ENCODE assay signal across 12 cellular contexts in the genomic region with DNA sequence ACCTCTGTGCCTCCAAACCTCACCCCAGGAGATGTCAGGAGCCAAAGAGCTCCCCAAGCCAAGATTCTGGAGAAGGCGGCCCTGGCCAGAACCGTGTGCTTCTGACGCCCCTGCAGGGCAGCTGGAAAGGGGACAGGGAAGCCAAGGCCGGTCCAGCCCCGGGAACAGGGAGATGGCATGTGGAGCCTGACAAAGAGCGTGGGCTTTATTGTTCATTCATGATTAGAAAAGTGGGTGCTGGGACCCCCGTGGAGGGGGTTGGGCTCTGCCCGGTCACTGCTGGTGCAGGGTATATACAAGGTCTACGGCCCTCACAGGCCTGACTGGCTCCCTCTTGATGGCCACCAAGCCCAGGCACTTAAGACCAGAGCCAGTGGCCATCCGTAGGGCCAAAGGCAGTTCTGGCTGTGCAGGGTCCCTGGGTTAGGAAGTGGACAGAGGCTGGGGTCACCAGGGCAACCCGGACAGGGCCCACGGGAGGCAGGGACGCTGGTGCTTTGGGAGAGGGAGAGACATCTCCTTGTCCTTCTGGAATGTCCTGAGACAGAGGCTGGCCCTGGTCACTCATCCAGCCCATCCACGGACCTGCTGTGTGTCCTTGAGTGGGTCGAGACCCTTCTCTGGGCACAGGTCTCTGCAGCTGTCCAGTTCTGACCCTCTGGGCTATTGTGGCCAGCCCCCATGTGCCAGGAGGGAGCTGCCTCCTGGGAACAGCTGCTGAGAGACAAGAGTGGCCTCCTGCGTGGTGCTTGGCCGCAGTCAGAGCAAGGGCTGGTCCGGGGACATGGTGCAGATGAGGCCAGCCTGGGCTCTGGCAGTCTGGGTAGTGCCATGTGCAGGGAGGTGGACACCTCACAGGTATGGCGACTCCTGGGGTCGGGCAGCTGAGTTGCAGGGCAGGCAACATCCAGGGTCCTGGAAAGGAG. TPM values are rescaled to one million over a fixed set of nuclear protein-coding genes. Genes with fewer than 3 reads are reported as not detected.
DNase-seq lines count a peak whose midpoint lies in the region; ATAC-seq and TF ChIP-seq lines count a peak whose summit lies in the region.
"Had no signal": no experiment of that assay in that cellular context is flagged by ENCODE, and none has a peak within 500 bp of the region (broad histone marks: within the 10 kb centered on the region; RNA-seq: fewer than 3 reads in every experiment).

No MANE protein-coding gene starts in this region.

- POLR2A ChIA-PET in MCF 10A (lab: Yijun Ruan, JAX) = interaction anchor here (0.9 to 3.1 kb wide), 2 partner anchors 17 to 26 kb away, joined by 4 to 23 read pairs; a partner anchor contains a TSS

- no peak overlapping the region for H3K4me3 Mint-ChIP-seq in MCF 10A (ENCODE audit: unreplicated experiment)
- H3K4me3 Mint-ChIP-seq: activated naive CD4-positive, alpha-beta T cell treated with anti-CD3 and anti-CD28 coated beads, Interleukin-2, amount 10 ng/mL, durations not matched to agents 7 days and 5 days had no signal

- H3K27me3 ChIP-seq in transverse colon = no peaks in the 10 kb centered on the region
- no peaks in the 10 kb centered on the region for H3K27me3 ChIP-seq in HAP-1 (ENCODE audit: low read depth)
- H3K27me3 ChIP-seq: uterus had no signal

- H3K9me3 ChIP-seq in transverse colon (no peaks in the 10 kb centered on the region), HAP-1 (no peaks in the 10 kb centered on the region)
- H3K9me3 ChIP-seq: uterus had no signal

- H3K4me1 ChIP-seq in transverse colon = peaks cover 13 to 26% (median 21%) of the 10 kb centered on the region in 4 donors
- no peaks in the 10 kb centered on the region for H3K4me1 ChIP-seq in HAP-1

- no peaks in the 10 kb centered on the region for H3K27me3 Mint-ChIP-seq in MCF 10A (ENCODE audit: insufficient read depth, unreplicated experiment)
- H3K27me3 Mint-ChIP-seq: activated naive CD4-positive, alpha-beta T cell treated with anti-CD3 and anti-CD28 coated beads, Interleukin-2, amount 10 ng/mL, durations not matched to agents 7 days and 5 days had no signal

- in situ Hi-C loops in transverse colon (cut with MboI; ENCODE audit: low pct_ligation_motif_present in 1 of 4, low pct_unique_long_range_greater_than_20kb in 1 of 4, low sequenced_read_pairs in 3 of 4) = no loop called here
- in situ Hi-C loops in HAP-1 (cut with MboI; ENCODE audit: low sequenced_read_pairs) = no loop called here

- CTCF ChIA-PET in MCF 10A (lab: Yijun Ruan, JAX) = interaction anchor here (0.7 to 0.8 kb wide), 3 partner anchors 12 to 19 kb away, joined by 4 to 6 read pairs (median 5); no protein-coding TSS in a partner anchor

- ATAC-seq in GM18909 (IDR thresholded peaks at IDR 0.05; ENCODE audit: poor library complexity, unreplicated experiment) = no peak

- no peak for TF ChIP-seq EP300 in transverse colon (IDR thresholded peaks at IDR 0.05; ENCODE audit: low read depth)

- TSS peak; percentile 43 for BruUV-seq in MCF 10A (replicated peaks; lab: Mats Ljungman, UMichigan)

- no peak overlapping the region for H3K27ac Mint-ChIP-seq in MCF 10A (ENCODE audit: low read depth, unreplicated experiment)
- H3K27ac Mint-ChIP-seq: activated naive CD4-positive, alpha-beta T cell treated with anti-CD3 and anti-CD28 coated beads, Interleukin-2, amount 10 ng/mL, durations not matched to agents 7 days and 5 days had no signal

- peak overlapping the region in 2 of 4 donors; percentile 54 to 67 for H3K27ac ChIP-seq in transverse colon

- TF ChIP-seq CTCF in MCF 10A (IDR thresholded peaks at IDR 0.05; ENCODE audit: unreplicated experiment) = no peak
- no peak for TF ChIP-seq CTCF in transverse colon (IDR thresholded peaks at IDR 0.05)

- H3K36me3 Mint-ChIP-seq in MCF 10A (ENCODE audit: insufficient read depth, unreplicated experiment) = peaks cover 69% of the 10 kb centered on the region

- H3K9me3 Mint-ChIP-seq in MCF 10A (ENCODE audit: unreplicated experiment) = no peaks in the 10 kb centered on the region
- H3K9me3 Mint-ChIP-seq: activated naive CD4-positive, alpha-beta T cell treated with anti-CD3 and anti-CD28 coated beads, Interleukin-2, amount 10 ng/mL, durations not matched to agents 7 days and 5 days had no signal

- H3K4me1 Mint-ChIP-seq in MCF 10A (ENCODE audit: insufficient read depth, unreplicated experiment) = peaks cover 22% of the 10 kb centered on the region

- DNase-seq in activated effector memory CD4-positive, alpha-beta T cell treated with anti-CD3 and anti-CD28 coated beads, Interleukin-2, amount 50 U/mL, for 16 hours = peak; percentile 57
- no peak for DNase-seq in activated effector memory CD4-positive, alpha-beta T cell treated with Interleukin-2 at 50 U/mL for 16 hours
- no peak for DNase-seq in MCF 10A (ENCODE audit: unreplicated experiment)
- DNase-seq in mesenteric fat pad (ENCODE audit: low spot score) = peak; percentile 81
- peak; percentile 5 for DNase-seq in transverse colon
- DNase-seq in OCI-M1 (lab: John Stamatoyannopoulos, UW) = no peak
- no peak for DNase-seq in HAP-1 (ENCODE audit: low spot score in 2 of 2)
- DNase-seq: activated CD4-positive, alpha-beta T cell treated with anti-CD3 and anti-CD28 coated beads for 1 hour; activated naive CD4-positive, alpha-beta T cell treated with anti-CD3 and anti-CD28 coated beads, Interleukin-2, amount 10 ng/mL, durations not matched to agents 7 days and 5 days; NCI-H2107 had no signal

- H3K4me3 ChIP-seq in transverse colon = no peak overlapping the region
- H3K4me3 ChIP-seq in HAP-1 = no peak overlapping the region
- H3K4me3 ChIP-seq: uterus had no signal

- WGBS in transverse colon (ENCODE audit: low coverage in 1 of 2), 2 donors = 90 to 100% methylated on average over 3 to 19 of the region's 20 CpGs

- no peak for TF ChIP-seq POLR2A in transverse colon (IDR thresholded peaks at IDR 0.05)

- intact Hi-C loops in MCF 10A (cut with micrococcal nuclease) = no loop called here
- intact Hi-C loops in transverse colon (cut with DNase I; ENCODE audit: low total_unique reads) = no loop called here

- peaks cover 0 to 8% (median 0%) of the 10 kb centered on the region in 4 donors for H3K36me3 ChIP-seq in transverse colon
- no peaks in the 10 kb centered on the region for H3K36me3 ChIP-seq in HAP-1 (replicated peaks)
- H3K36me3 ChIP-seq: uterus had no signal

RNA-seq across cellular contexts. Expression of a gene that starts 12.5 kb away (rescaled TPM):
- total RNA-seq in MCF 10A (2022) (51.0 and 64.7 TPM in 2 replicates), mesenteric fat pad (58.8 TPM), transverse colon (10 to 100 TPM; 29.5 to 67.7 (median 38.5) TPM)

RNA-seq across cellular contexts. Expression of a gene that starts 25.6 kb away (rescaled TPM):
- total RNA-seq in MCF 10A (2022) = 34.4 and 36.6 TPM in 2 replicates
- total RNA-seq in mesenteric fat pad = 38.9 TPM
- total RNA-seq in transverse colon = 100 to 1,000 TPM in 2 of 4 donors, 10 to 100 TPM in 2; 16.3 to 105 (median 88.2) TPM

Comparison
In these comparisons a context has a peak if more than half of its experiments do, and no peak if none do; other contexts are left out.
1. DNase-seq: peak in activated effector memory CD4-positive, alpha-beta T cell treated with anti-CD3 and anti-CD28 coated beads, Interleukin-2, amount 50 U/mL, for 16 hours (single experiment), mesenteric fat pad (single experiment) and transverse colon (single experiment); none in activated effector memory CD4-positive, alpha-beta T cell treated with Interleukin-2 at 50 U/mL for 16 hours (single experiment), MCF 10A (single experiment), OCI-M1 (single experiment) and HAP-1 (0 of 2).